In the genomic region with DNA sequence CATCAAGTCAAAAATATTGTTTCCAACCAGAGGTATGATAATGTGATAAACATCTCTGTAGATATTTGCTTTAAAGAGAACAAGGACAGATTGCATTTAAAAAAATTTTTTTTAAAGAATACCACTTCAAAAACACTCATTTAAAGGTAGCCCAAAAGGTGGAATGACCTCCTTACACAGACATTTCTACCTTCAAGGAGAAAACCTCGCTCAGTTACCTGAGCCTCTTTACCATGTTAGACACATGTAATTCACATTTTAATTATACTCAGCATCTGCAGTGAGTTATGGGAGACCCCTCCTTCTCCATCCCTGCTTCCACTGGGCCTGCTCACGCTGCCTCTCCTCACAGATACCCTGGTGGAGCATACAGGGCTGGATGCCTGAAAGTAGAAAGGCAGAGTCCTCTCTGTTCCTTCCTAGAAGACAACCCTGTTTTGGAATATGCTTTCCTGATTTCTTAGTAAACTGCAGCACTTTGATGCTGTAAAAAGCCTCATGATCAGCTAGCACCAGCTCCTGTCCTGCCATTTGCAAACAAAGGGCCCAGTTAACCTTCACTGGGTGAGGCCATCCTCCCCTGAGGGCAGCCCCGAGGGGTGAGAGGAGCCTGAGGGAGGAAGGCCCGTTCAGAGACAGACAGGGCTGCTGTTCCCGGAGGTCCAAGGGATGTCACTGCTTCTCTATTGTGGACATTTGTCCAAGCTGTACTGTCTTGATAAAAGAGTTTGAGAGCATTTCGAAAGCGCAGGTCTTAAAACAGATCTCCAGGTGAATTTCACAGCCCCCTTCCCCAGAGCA, we compare ENCODE assay signal across 22 cellular contexts.
A peak's percentile ranks its signal among the peaks of the same experiment; 100 is the strongest.
DNase-seq lines count a peak whose midpoint lies in the region; ATAC-seq and TF ChIP-seq lines count a peak whose summit lies in the region.
"Had no signal": no experiment of that assay in that cellular context is flagged by ENCODE, and none has a peak within 500 bp of the region (broad histone marks: within the 10 kb centered on the region; RNA-seq: fewer than 3 reads in every experiment).

No MANE protein-coding gene starts in this region.

- H3K9me3 ChIP-seq in breast epithelium (no peaks in the 10 kb centered on the region), OCI-LY7 (ENCODE audit: low read length) (no peaks in the 10 kb centered on the region)
- H3K9me3 ChIP-seq: tibial artery had no signal

- no peaks in the 10 kb centered on the region for H3K27me3 ChIP-seq in breast epithelium
- H3K27me3 ChIP-seq: tibial artery had no signal

- CTCF ChIA-PET in MCF 10A (lab: Yijun Ruan, JAX) (interaction anchor here (0.5 kb wide), 1 partner anchor 447 kb away, joined by 3 read pairs; no protein-coding TSS in a partner anchor), OCI-LY7 (lab: Charles Lee; ENCODE audit: unreplicated experiment) (no interaction called here)

- no peaks in the 10 kb centered on the region for H3K4me1 Mint-ChIP-seq in MCF 10A (ENCODE audit: insufficient read depth, unreplicated experiment)
- peaks cover 21% of the 10 kb centered on the region for H3K4me1 Mint-ChIP-seq in progenitor cell of endocrine pancreas (ENCODE audit: low read depth)

- H3K4me3 Mint-ChIP-seq in MCF 10A (ENCODE audit: unreplicated experiment) (no peak overlapping the region), progenitor cell of endocrine pancreas (ENCODE audit: low read depth) (no peak overlapping the region)
- H3K4me3 Mint-ChIP-seq: HFFc6 had no signal

- no peaks in the 10 kb centered on the region for H3K27me3 Mint-ChIP-seq in MCF 10A (ENCODE audit: insufficient read depth, unreplicated experiment)
- H3K27me3 Mint-ChIP-seq in progenitor cell of endocrine pancreas = peaks cover 3% of the 10 kb centered on the region

- H3K9me2 ChIP-seq in OCI-LY7 (ENCODE audit: insufficient read depth, low read length) = no peaks in the 10 kb centered on the region

- no peak overlapping the region for H3K4me2 ChIP-seq in OCI-LY7 (ENCODE audit: low read length)

- POLR2A ChIA-PET in MCF 10A (lab: Yijun Ruan, JAX) (no interaction called here), OCI-LY7 (lab: Charles Lee) (interaction anchor here (0.7 kb wide), 1 partner anchor 94 kb away, joined by 3 read pairs; no protein-coding TSS in a partner anchor)

- H3K4me3 ChIP-seq in breast epithelium = no peak overlapping the region
- no peak overlapping the region for H3K4me3 ChIP-seq in OCI-LY7 (ENCODE audit: low read depth, low read length, poor library complexity, severe bottlenecking)
- H3K4me3 ChIP-seq: tibial artery had no signal

- TF ChIP-seq POLR2A in breast epithelium (IDR thresholded peaks at IDR 0.05) = no peak

- H4K20me1 ChIP-seq in OCI-LY7 (ENCODE audit: insufficient read depth, low read length) = no peaks in the 10 kb centered on the region

- no peak overlapping the region for H2AFZ ChIP-seq in OCI-LY7 (ENCODE audit: low read length)

- H3K27ac ChIP-seq in breast epithelium (peak overlapping the region; percentile 75 to 78), OCI-LY7 (ENCODE audit: low read depth, low read length, poor library complexity, severe bottlenecking) (no peak overlapping the region)
- H3K27ac ChIP-seq: tibial artery had no signal

- TF ChIP-seq CTCF in breast epithelium (IDR thresholded peaks at IDR 0.05) (no peak), MCF 10A (IDR thresholded peaks at IDR 0.05; ENCODE audit: unreplicated experiment) (no peak), progenitor cell of endocrine pancreas (IDR thresholded peaks at IDR 0.05; ENCODE audit: unreplicated experiment) (no peak), OCI-LY7 (conservative IDR thresholded peaks at IDR 0.05; ENCODE audit: low read length) (no peak)

- BruUV-seq in MCF 10A (replicated peaks; lab: Mats Ljungman, UMichigan) = no TSS peak
- no TSS peak for BruUV-seq in OCI-LY7 (replicated peaks; lab: Mats Ljungman, UMichigan)

- H3K36me3 ChIP-seq in breast epithelium = no peaks in the 10 kb centered on the region
- H3K36me3 ChIP-seq in OCI-LY7 (ENCODE audit: insufficient read depth, low read length) = no peaks in the 10 kb centered on the region
- H3K36me3 ChIP-seq: tibial artery had no signal

- no peaks in the 10 kb centered on the region for H3K79me2 ChIP-seq in OCI-LY7 (ENCODE audit: insufficient read depth, low read depth, low read length)

- ATAC-seq in SK-N-SH treated with all-trans-retinoic acid at 6 μM for 48 hours = no peak

- DNase-seq in breast epithelium (ENCODE audit: low spot score in 2 of 2) (no peak), MCF 10A (ENCODE audit: unreplicated experiment) (no peak), foreskin melanocyte (peak; percentile 6), progenitor cell of endocrine pancreas (ENCODE audit: low spot score, unreplicated experiment) (no peak), NCI-H510A treated with DMSO at 0.1 percent for 48 hours (lab: John Stamatoyannopoulos, UW) (no peak), OCI-LY7 (ENCODE audit: low spot score) (no peak), HPDE6-E6E7 (ENCODE audit: extremely low spot score) (no peak)
- DNase-seq: 8988T; activated naive CD4-positive, alpha-beta T cell treated with Interleukin-2 at 50 U/mL for 16 hours; activated T-cell treated with anti-CD3 and anti-CD28 coated beads, Interleukin-2, amount 50 U/mL, for 48 hours; amniotic stem cell; caudate nucleus; DMS79 treated with DMSO at 0.1 percent for 48 hours; HFFc6; NCI-H1092 treated with DMSO at 0.1 percent for 48 hours; NCI-H524; retina; RPMI8226; stimulated activated CD4-positive, alpha-beta T cell treated with anti-CD3 and anti-CD28 coated beads, Interleukin-2, amount 100 ng/mL, for 48 hours; stimulated activated naive CD4-positive, alpha-beta T cell treated with Interleukin-2 at 50 U/mL for 16 hours; tibial artery had no signal

- H3K36me3 Mint-ChIP-seq in MCF 10A (ENCODE audit: insufficient read depth, unreplicated experiment) (peaks cover 4% of the 10 kb centered on the region), progenitor cell of endocrine pancreas (ENCODE audit: insufficient read depth) (no peaks in the 10 kb centered on the region)

- no peak overlapping the region for H3K27ac Mint-ChIP-seq in MCF 10A (ENCODE audit: low read depth, unreplicated experiment)
- peak overlapping the region; percentile 47 for H3K27ac Mint-ChIP-seq in progenitor cell of endocrine pancreas
- H3K27ac Mint-ChIP-seq: HFFc6 had no signal

- H3K4me1 ChIP-seq in breast epithelium = peaks cover 0 to 7% of the 10 kb centered on the region in 2 donors
- H3K4me1 ChIP-seq in OCI-LY7 (ENCODE audit: insufficient read depth, low read length, poor library complexity, severe bottlenecking) = no peaks in the 10 kb centered on the region

- intact Hi-C loops in breast epithelium (cut with DNase I; ENCODE audit: low total_unique reads) (no loop called here), MCF 10A (cut with micrococcal nuclease) (no loop called here), OCI-LY7 (cut with micrococcal nuclease; ENCODE audit: unreplicated experiment) (no loop called here)

- H3K9me3 Mint-ChIP-seq in MCF 10A (ENCODE audit: unreplicated experiment) = no peaks in the 10 kb centered on the region
- H3K9me3 Mint-ChIP-seq in progenitor cell of endocrine pancreas (ENCODE audit: low read depth) = no peaks in the 10 kb centered on the region
- H3K9me3 Mint-ChIP-seq: HFFc6 had no signal

TF ChIP-seq in SK-N-SH treated with all-trans-retinoic acid at 6 μM for 48 hours, 23 proteins besides CTCF, POLR2A, EP300 and RAD21 (continues in another document):
- TF ChIP-seq ZNF8 (CRISPR knock-in tag; IDR thresholded peaks at IDR 0.05) (no peak), TOX (CRISPR knock-in tag; IDR thresholded peaks at IDR 0.05; ENCODE audit: borderline replicate concordance) (no peak), ZNF565 (CRISPR knock-in tag; conservative IDR thresholded peaks at IDR 0.05; ENCODE audit: low read depth) (no peak), ESRRG (CRISPR knock-in tag; IDR thresholded peaks at IDR 0.05) (no peak), ZNF70 (CRISPR knock-in tag; IDR thresholded peaks at IDR 0.05) (peak; percentile 98), OSR1 (CRISPR knock-in tag; IDR thresholded peaks at IDR 0.05) (no peak), ZFP3 (CRISPR knock-in tag; IDR thresholded peaks at IDR 0.05) (no peak), PPARA (CRISPR knock-in tag; IDR thresholded peaks at IDR 0.05; ENCODE audit: borderline replicate concordance) (no peak), TCF4 (CRISPR knock-in tag; IDR thresholded peaks at IDR 0.05; ENCODE audit: borderline replicate concordance) (peak; percentile 23; the same call in 1 of the 2 replicates), SNAI2 (CRISPR knock-in tag; IDR thresholded peaks at IDR 0.05) (no peak)
- TF ChIP-seq, protein P1, sequence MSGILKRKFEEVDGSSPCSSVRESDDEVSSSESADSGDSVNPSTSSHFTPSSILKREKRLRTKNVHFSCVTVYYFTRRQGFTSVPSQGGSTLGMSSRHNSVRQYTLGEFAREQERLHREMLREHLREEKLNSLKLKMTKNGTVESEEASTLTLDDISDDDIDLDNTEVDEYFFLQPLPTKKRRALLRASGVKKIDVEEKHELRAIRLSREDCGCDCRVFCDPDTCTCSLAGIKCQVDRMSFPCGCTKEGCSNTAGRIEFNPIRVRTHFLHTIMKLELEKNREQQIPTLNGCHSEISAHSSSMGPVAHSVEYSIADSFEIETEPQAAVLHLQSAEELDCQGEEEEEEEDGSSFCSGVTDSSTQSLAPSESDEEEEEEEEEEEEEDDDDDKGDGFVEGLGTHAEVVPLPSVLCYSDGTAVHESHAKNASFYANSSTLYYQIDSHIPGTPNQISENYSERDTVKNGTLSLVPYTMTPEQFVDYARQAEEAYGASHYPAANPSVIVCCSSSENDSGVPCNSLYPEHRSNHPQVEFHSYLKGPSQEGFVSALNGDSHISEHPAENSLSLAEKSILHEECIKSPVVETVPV (CRISPR knock-in tag; IDR thresholded peaks at IDR 0.05) = no peak
- TF ChIP-seq, protein P2, sequence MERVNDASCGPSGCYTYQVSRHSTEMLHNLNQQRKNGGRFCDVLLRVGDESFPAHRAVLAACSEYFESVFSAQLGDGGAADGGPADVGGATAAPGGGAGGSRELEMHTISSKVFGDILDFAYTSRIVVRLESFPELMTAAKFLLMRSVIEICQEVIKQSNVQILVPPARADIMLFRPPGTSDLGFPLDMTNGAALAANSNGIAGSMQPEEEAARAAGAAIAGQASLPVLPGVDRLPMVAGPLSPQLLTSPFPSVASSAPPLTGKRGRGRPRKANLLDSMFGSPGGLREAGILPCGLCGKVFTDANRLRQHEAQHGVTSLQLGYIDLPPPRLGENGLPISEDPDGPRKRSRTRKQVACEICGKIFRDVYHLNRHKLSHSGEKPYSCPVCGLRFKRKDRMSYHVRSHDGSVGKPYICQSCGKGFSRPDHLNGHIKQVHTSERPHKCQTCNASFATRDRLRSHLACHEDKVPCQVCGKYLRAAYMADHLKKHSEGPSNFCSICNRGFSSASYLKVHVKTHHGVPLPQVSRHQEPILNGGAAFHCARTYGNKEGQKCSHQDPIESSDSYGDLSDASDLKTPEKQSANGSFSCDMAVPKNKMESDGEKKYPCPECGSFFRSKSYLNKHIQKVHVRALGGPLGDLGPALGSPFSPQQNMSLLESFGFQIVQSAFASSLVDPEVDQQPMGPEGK (CRISPR knock-in tag; IDR thresholded peaks at IDR 0.05; ENCODE audit: borderline replicate concordance) = no peak
